20 cellular contexts compared by ENCODE assay signal in genomic region chr16:22030087-22030812, GRCh38. TPM values are rescaled to one million over a fixed set of nuclear protein-coding genes. Genes with fewer than 3 reads are reported as not detected.
"Had no signal": no experiment of that assay in that cellular context is flagged by ENCODE, and none has a peak within 500 bp of the region (broad histone marks: within the 10 kb centered on the region; RNA-seq: fewer than 3 reads in every experiment).

No MANE protein-coding gene starts in this region.

- ATAC-seq: activated CD4-positive, alpha-beta T cell treated with anti-CD3 and anti-CD28 coated beads for 36 hours; naive thymus-derived CD8-positive, alpha-beta T cell; psoas muscle; stimulated activated naive CD8-positive, alpha-beta T cell treated with anti-CD3 and anti-CD28 coated beads, Interleukin-15, Interleukin-2, amounts not matched to agents 100 U/mL and 50 U/mL, for 24 hours had no signal

- H3K27ac ChIP-seq: coronary artery, psoas muscle, sigmoid colon, VCaP had no signal

- H3K27me3 ChIP-seq: sigmoid colon, testis had no signal

- DNase-seq: activated CD4-positive, alpha-beta memory T cell treated with anti-CD3 and anti-CD28 coated beads, Interleukin-2, amount 10 ng/mL, durations not matched to agents 7 days and 5 days; activated CD4-positive, alpha-beta T cell treated with anti-CD3 and anti-CD28 coated beads for 36 hours; activated gamma-delta T cell; activated T-cell treated with anti-CD3 and anti-CD28 coated beads, Interleukin-2, amount 50 U/mL, for 48 hours; caudate nucleus; effector CD4-positive, alpha-beta T cell; hypothalamus; kidney glomerular epithelial cell; naive thymus-derived CD8-positive, alpha-beta T cell; psoas muscle; sigmoid colon; stimulated activated CD4-positive, alpha-beta T cell treated with anti-CD3 and anti-CD28 coated beads, Interleukin-12 subunit alpha, Interleukin-12 subunit beta, amount 100 ng/mL, for 4 hours; stimulated activated naive CD8-positive, alpha-beta T cell treated with anti-CD3 and anti-CD28 coated beads, Interleukin-15, Interleukin-2, amounts not matched to agents 100 U/mL and 50 U/mL, for 24 hours; testis had no signal

- H3K9me3 ChIP-seq: psoas muscle, sigmoid colon, testis had no signal

- H3K36me3 ChIP-seq: sigmoid colon had no signal

- H3K4me3 ChIP-seq: coronary artery, psoas muscle, sigmoid colon, testis had no signal

RNA-seq across cellular contexts. Expression of gene PDZD9, which starts 29.3 kb away (rescaled TPM):
- total RNA-seq: activated CD4-positive, alpha-beta memory T cell treated with anti-CD3 and anti-CD28 coated beads, Interleukin-2, amount 10 ng/mL, durations not matched to agents 7 days and 5 days; activated CD4-positive, alpha-beta T cell treated with anti-CD3 and anti-CD28 coated beads for 36 hours; astrocyte; epithelial cell of proximal tubule; lung microvascular endothelial cell; naive thymus-derived CD8-positive, alpha-beta T cell; psoas muscle; sigmoid colon; ureter had no signal
- polyA plus RNA-seq: sigmoid colon had no signal
